ENCODE assay signal across 9 cellular contexts in genomic region chrX:136204571-136204970, GRCh38. TPM values are rescaled to one million over a fixed set of nuclear protein-coding genes. Genes with fewer than 3 reads are reported as not detected.
DNase-seq lines count a peak whose midpoint lies in the region; ATAC-seq and TF ChIP-seq lines count a peak whose summit lies in the region.
"Had no signal": no experiment of that assay in that cellular context is flagged by ENCODE, and none has a peak within 500 bp of the region (broad histone marks: within the 10 kb centered on the region; RNA-seq: fewer than 3 reads in every experiment).

No MANE protein-coding gene starts in this region.

- 0 out of 2 replicates have a peak overlapping the region, but pooled peaks have one; percentile 32 for H3K4me2 ChIP-seq in GM23338

- DNase-seq in GM23338 (ENCODE audit: low spot score) = peak; percentile 37
- peak; percentile 6 for DNase-seq in T-helper 9 cell
- no peak for DNase-seq in foreskin keratinocyte
- no peak for DNase-seq in SW480 (ENCODE audit: low spot score)
- DNase-seq in pons (ENCODE audit: low spot score) = no peak
- DNase-seq: pancreas had no signal

- TF ChIP-seq CTCF in GM23338 (conservative IDR thresholded peaks at IDR 0.05; ENCODE audit: low read depth in 2 of 2) (no peak), foreskin keratinocyte (conservative IDR thresholded peaks at IDR 0.05) (no peak)

- H3K79me2 ChIP-seq in GM23338 (replicated peaks; ENCODE audit: insufficient read depth) = no peaks in the 10 kb centered on the region

- H3K27me3 Mint-ChIP-seq in GM23338 (ENCODE audit: insufficient read depth, low read depth, poor library complexity) = peaks cover 1% of the 10 kb centered on the region

- no peak overlapping the region for H3K4me3 ChIP-seq in GM23338
- H3K4me3 ChIP-seq in rectal smooth muscle tissue (ENCODE audit: low read length) = peak overlapping the region; percentile 29
- H3K4me3 ChIP-seq: pancreas had no signal

- H3K4me1 ChIP-seq in GM23338 (ENCODE audit: insufficient read depth) (peaks cover 3% of the 10 kb centered on the region; the same call in 1 of the 2 replicates), foreskin keratinocyte (peaks cover 2% of the 10 kb centered on the region), rectal smooth muscle tissue (ENCODE audit: control insufficient read depth, insufficient read depth, low read length) (peaks cover 38% of the 10 kb centered on the region)
- H3K4me1 ChIP-seq: pancreas had no signal

- H3K36me3 Mint-ChIP-seq in GM23338 (ENCODE audit: low read depth) = no peaks in the 10 kb centered on the region; the same call in 2 of the 3 replicates

- H3K27ac Mint-ChIP-seq in GM23338 = no peak overlapping the region

- H3F3A ChIP-seq in GM23338 (replicated peaks; ENCODE audit: low read depth) = no peaks in the 10 kb centered on the region

- no peak overlapping the region for H3K9ac ChIP-seq in rectal smooth muscle tissue (ENCODE audit: low read length)

- no peaks in the 10 kb centered on the region for H4K20me1 ChIP-seq in GM23338 (replicated peaks; ENCODE audit: insufficient read depth)

- H3K27me3 ChIP-seq in GM23338 (ENCODE audit: insufficient read depth) (no peaks in the 10 kb centered on the region), foreskin keratinocyte (no peaks in the 10 kb centered on the region), rectal smooth muscle tissue (ENCODE audit: control insufficient read depth, insufficient read depth, low read length) (no peaks in the 10 kb centered on the region)

- H3K4me3 Mint-ChIP-seq in GM23338 = no peak overlapping the region

- ATAC-seq in GM23338 (no peak), foreskin keratinocyte (peak; percentile 75), GM21390 (IDR thresholded peaks at IDR 0.05; ENCODE audit: unreplicated experiment) (no peak), HG03457 (IDR thresholded peaks at IDR 0.05; ENCODE audit: unreplicated experiment) (no peak)

- H3K27ac ChIP-seq in GM23338 (ENCODE audit: low read depth) = no peak overlapping the region
- H3K27ac ChIP-seq in foreskin keratinocyte = peak overlapping the region; percentile 46
- H3K27ac ChIP-seq in rectal smooth muscle tissue (ENCODE audit: low read depth, low read length) = peak overlapping the region; percentile 74
- H3K27ac ChIP-seq: pancreas had no signal

- no peaks in the 10 kb centered on the region for H3K36me3 ChIP-seq in GM23338 (ENCODE audit: insufficient read depth)
- H3K36me3 ChIP-seq in rectal smooth muscle tissue (ENCODE audit: control insufficient read depth, insufficient read depth, low read length) = peaks cover 5% of the 10 kb centered on the region
- H3K36me3 ChIP-seq: pancreas had no signal

- H2AFZ ChIP-seq in GM23338 = no peak overlapping the region

- no peaks in the 10 kb centered on the region for H3K9me2 ChIP-seq in GM23338 (ENCODE audit: insufficient read depth)

- no peaks in the 10 kb centered on the region for H3K9me3 Mint-ChIP-seq in GM23338

- peaks cover 26% of the 10 kb centered on the region for H3K4me1 Mint-ChIP-seq in GM23338

TF ChIP-seq in GM23338, 12 proteins besides CTCF, POLR2A, EP300 and RAD21 (continues in another document):
- TF ChIP-seq ETS1 (IDR thresholded peaks at IDR 0.05) = no peak
- TF ChIP-seq STAT1 (IDR thresholded peaks at IDR 0.05; ENCODE audit: unreplicated experiment) = no peak
- TF ChIP-seq NANOG (IDR thresholded peaks at IDR 0.05; ENCODE audit: borderline replicate concordance) = no peak
- TF ChIP-seq CREB1 (CRISPR knock-in tag; IDR thresholded peaks at IDR 0.05; ENCODE audit: low read depth) = no peak
- no peak for TF ChIP-seq ZNF114 (CRISPR knock-in tag; IDR thresholded peaks at IDR 0.05)
- TF ChIP-seq EZH2phosphoT487 (IDR thresholded peaks at IDR 0.05; ENCODE audit: unreplicated experiment) = no peak
- no peak for TF ChIP-seq EZH2 (IDR thresholded peaks at IDR 0.05; ENCODE audit: low read depth, unreplicated experiment)
- TF ChIP-seq ZNF462 (CRISPR knock-in tag; IDR thresholded peaks at IDR 0.05) = no peak
- TF ChIP-seq ZNF331 (CRISPR knock-in tag; IDR thresholded peaks at IDR 0.05; ENCODE audit: low read depth) = no peak
- TF ChIP-seq POLR2AphosphoS5 (IDR thresholded peaks at IDR 0.05; ENCODE audit: low read depth) = no peak
- no peak for TF ChIP-seq JUNB (IDR thresholded peaks at IDR 0.05; ENCODE audit: unreplicated experiment)

RNA-seq across cellular contexts. Expression of gene MAP7D3, which starts 46.6 kb away (rescaled TPM):
- total RNA-seq in GM23338 (2014; rRNA removed; shearing (Covaris generic)) = 13.0 and 14.5 TPM in 2 replicates
- polyA plus RNA-seq in GM23338 (2016; fragmentation: Nextera tagmentation; extraction: Ambion mirVana) = 31.1 and 33.4 TPM in 2 replicates
- total RNA-seq in foreskin keratinocyte = 12.9 and 15.3 TPM in 2 replicates
- polyA plus RNA-seq in foreskin keratinocyte = 7.7 and 7.9 TPM in 2 replicates

RNA-seq across cellular contexts. Expression of gene FHL1, which starts 57.2 kb away (rescaled TPM):
- 60.4 and 72.1 TPM in 2 replicates for total RNA-seq in GM23338 (2014; rRNA removed; shearing (Covaris generic))
- polyA plus RNA-seq in GM23338 (2016; fragmentation: Nextera tagmentation; extraction: Ambion mirVana) (43.5 and 47.9 TPM in 2 replicates), foreskin keratinocyte (118 and 168 TPM in 2 replicates)
- total RNA-seq in foreskin keratinocyte = 135 and 234 TPM in 2 replicates

Comparison
In these comparisons a context has a peak if more than half of its experiments do, and no peak if none do; other contexts are left out.
1. DNase-seq: peak in GM23338 (single experiment) and T-helper 9 cell (single experiment); none in foreskin keratinocyte (0 of 2), SW480 (single experiment) and pons (single experiment).